ENCODE assay signal across 14 cellular contexts in genomic region chr1:232428036-232428600, GRCh38.
"Had no signal": no experiment of that assay in that cellular context is flagged by ENCODE, and none has a peak within 500 bp of the region (broad histone marks: within the 10 kb centered on the region; RNA-seq: fewer than 3 reads in every experiment).

No MANE protein-coding gene starts in this region.

- H3K4me3 Mint-ChIP-seq: activated CD4-positive, alpha-beta T cell treated with anti-CD3 and anti-CD28 coated beads, Interleukin-2, amount 10 ng/mL, durations not matched to agents 7 days and 5 days; activated naive CD4-positive, alpha-beta T cell treated with anti-CD3 and anti-CD28 coated beads for 36 hours; activated naive CD8-positive, alpha-beta T cell treated with anti-CD3 and anti-CD28 coated beads, Interleukin-2, amount 50 U/mL, for 24 hours; naive thymus-derived CD4-positive, alpha-beta T cell had no signal

- H3K4me3 ChIP-seq: mucosa of descending colon, stomach, testis, upper lobe of left lung had no signal

- H3K27me3 Mint-ChIP-seq: activated CD4-positive, alpha-beta T cell treated with anti-CD3 and anti-CD28 coated beads, Interleukin-2, amount 10 ng/mL, durations not matched to agents 7 days and 5 days; activated naive CD8-positive, alpha-beta T cell treated with anti-CD3 and anti-CD28 coated beads, Interleukin-2, amount 50 U/mL, for 24 hours had no signal

- H3K4me1 ChIP-seq: testis had no signal

- ATAC-seq: activated naive CD8-positive, alpha-beta T cell treated with anti-CD3 and anti-CD28 coated beads, Interleukin-2, amount 50 U/mL, for 24 hours; mucosa of descending colon; naive thymus-derived CD4-positive, alpha-beta T cell had no signal

- H3K9me3 ChIP-seq: mucosa of descending colon, stomach, testis, upper lobe of left lung had no signal

- H3K27ac Mint-ChIP-seq: activated CD4-positive, alpha-beta T cell treated with anti-CD3 and anti-CD28 coated beads, Interleukin-2, amount 10 ng/mL, durations not matched to agents 7 days and 5 days; activated naive CD4-positive, alpha-beta T cell treated with anti-CD3 and anti-CD28 coated beads for 36 hours; activated naive CD8-positive, alpha-beta T cell treated with anti-CD3 and anti-CD28 coated beads, Interleukin-2, amount 50 U/mL, for 24 hours; naive thymus-derived CD4-positive, alpha-beta T cell had no signal

- H3K27me3 ChIP-seq: stomach, testis, upper lobe of left lung had no signal

- H3K27ac ChIP-seq: stomach, testis, upper lobe of left lung had no signal

- DNase-seq: activated CD4-positive, alpha-beta T cell treated with anti-CD3 and anti-CD28 coated beads, Interleukin-2, amount 10 ng/mL, durations not matched to agents 7 days and 5 days; activated naive CD4-positive, alpha-beta T cell treated with anti-CD3 and anti-CD28 coated beads for 36 hours; activated naive CD8-positive, alpha-beta T cell treated with anti-CD3 and anti-CD28 coated beads, Interleukin-2, amount 50 U/mL, for 24 hours; activated T-cell treated with anti-CD3 and anti-CD28 coated beads for 4 hours; foreskin melanocyte; left cardiac atrium; mammary epithelial cell; mucosa of descending colon; naive thymus-derived CD4-positive, alpha-beta T cell; nucleus accumbens; stomach; T-helper 9 cell; testis; upper lobe of left lung had no signal

- H3K4me1 Mint-ChIP-seq: activated CD4-positive, alpha-beta T cell treated with anti-CD3 and anti-CD28 coated beads, Interleukin-2, amount 10 ng/mL, durations not matched to agents 7 days and 5 days; activated naive CD8-positive, alpha-beta T cell treated with anti-CD3 and anti-CD28 coated beads, Interleukin-2, amount 50 U/mL, for 24 hours; naive thymus-derived CD4-positive, alpha-beta T cell had no signal

- H3K36me3 Mint-ChIP-seq: naive thymus-derived CD4-positive, alpha-beta T cell had no signal

- H3K9me3 Mint-ChIP-seq: activated CD4-positive, alpha-beta T cell treated with anti-CD3 and anti-CD28 coated beads, Interleukin-2, amount 10 ng/mL, durations not matched to agents 7 days and 5 days; activated naive CD4-positive, alpha-beta T cell treated with anti-CD3 and anti-CD28 coated beads for 36 hours; activated naive CD8-positive, alpha-beta T cell treated with anti-CD3 and anti-CD28 coated beads, Interleukin-2, amount 50 U/mL, for 24 hours; naive thymus-derived CD4-positive, alpha-beta T cell had no signal
